1 cellular context compared by ENCODE assay signal in genomic region chr10:49161411-49161997, GRCh38.
TF ChIP-seq lines count a peak whose summit lies in the region.

No MANE protein-coding gene starts in this region.

TF ChIP-seq in GM23338, 12 proteins besides CTCF, POLR2A, EP300 and RAD21 (continued from another document):
- TF ChIP-seq POLR2AphosphoS5 (IDR thresholded peaks at IDR 0.05; ENCODE audit: low read depth) (no peak), ZNF114 (CRISPR knock-in tag; IDR thresholded peaks at IDR 0.05) (no peak), ZNF462 (CRISPR knock-in tag; IDR thresholded peaks at IDR 0.05) (no peak), CREB1 (CRISPR knock-in tag; IDR thresholded peaks at IDR 0.05; ENCODE audit: low read depth) (no peak)
